In the genomic region with DNA sequence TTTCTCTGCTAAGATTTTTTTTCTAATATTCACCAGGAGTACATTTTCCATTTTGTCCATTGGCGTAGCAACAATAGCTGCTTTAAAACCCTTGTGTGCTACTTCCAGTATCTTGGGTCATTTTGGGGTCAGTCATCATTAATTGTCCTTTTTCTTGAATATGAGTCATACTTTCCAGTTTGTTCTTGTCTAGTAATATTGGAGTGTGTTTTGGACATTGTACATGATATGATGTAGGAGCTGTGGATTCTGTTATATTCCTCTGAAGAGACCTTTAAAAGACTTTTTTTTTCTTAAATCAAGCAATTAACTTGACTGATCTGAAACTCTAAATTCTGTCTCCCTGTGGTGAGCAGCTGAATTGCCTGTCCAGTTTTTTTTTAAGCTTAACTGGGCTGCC, we compare ENCODE assay signal across 2 cellular contexts.
TF ChIP-seq lines count a peak whose summit lies in the region.

No MANE protein-coding gene starts in this region.

TF ChIP-seq in HepG2, 621 proteins besides CTCF, POLR2A, EP300 and RAD21:
- TF ChIP-seq ZFP36L2 (CRISPR knock-in tag; IDR thresholded peaks at IDR 0.05), result no peak
- no peak for TF ChIP-seq SIN3B (IDR thresholded peaks at IDR 0.05; ENCODE audit: low read length)
- TF ChIP-seq KMT2B (CRISPR knock-in tag; IDR thresholded peaks at IDR 0.05), result no peak
- TF ChIP-seq, protein P1, sequence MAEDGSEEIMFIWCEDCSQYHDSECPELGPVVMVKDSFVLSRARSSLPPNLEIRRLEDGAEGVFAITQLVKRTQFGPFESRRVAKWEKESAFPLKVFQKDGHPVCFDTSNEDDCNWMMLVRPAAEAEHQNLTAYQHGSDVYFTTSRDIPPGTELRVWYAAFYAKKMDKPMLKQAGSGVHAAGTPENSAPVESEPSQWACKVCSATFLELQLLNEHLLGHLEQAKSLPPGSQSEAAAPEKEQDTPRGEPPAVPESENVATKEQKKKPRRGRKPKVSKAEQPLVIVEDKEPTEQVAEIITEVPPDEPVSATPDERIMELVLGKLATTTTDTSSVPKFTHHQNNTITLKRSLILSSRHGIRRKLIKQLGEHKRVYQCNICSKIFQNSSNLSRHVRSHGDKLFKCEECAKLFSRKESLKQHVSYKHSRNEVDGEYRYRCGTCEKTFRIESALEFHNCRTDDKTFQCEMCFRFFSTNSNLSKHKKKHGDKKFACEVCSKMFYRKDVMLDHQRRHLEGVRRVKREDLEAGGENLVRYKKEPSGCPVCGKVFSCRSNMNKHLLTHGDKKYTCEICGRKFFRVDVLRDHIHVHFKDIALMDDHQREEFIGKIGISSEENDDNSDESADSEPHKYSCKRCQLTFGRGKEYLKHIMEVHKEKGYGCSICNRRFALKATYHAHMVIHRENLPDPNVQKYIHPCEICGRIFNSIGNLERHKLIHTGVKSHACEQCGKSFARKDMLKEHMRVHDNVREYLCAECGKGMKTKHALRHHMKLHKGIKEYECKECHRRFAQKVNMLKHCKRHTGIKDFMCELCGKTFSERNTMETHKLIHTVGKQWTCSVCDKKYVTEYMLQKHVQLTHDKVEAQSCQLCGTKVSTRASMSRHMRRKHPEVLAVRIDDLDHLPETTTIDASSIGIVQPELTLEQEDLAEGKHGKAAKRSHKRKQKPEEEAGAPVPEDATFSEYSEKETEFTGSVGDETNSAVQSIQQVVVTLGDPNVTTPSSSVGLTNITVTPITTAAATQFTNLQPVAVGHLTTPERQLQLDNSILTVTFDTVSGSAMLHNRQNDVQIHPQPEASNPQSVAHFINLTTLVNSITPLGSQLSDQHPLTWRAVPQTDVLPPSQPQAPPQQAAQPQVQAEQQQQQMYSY (CRISPR knock-in tag; IDR thresholded peaks at IDR 0.05), result no peak
- TF ChIP-seq ZBTB8A (CRISPR knock-in tag; IDR thresholded peaks at IDR 0.05; ENCODE audit: borderline replicate concordance, low read depth), result no peak
- TF ChIP-seq ZSCAN31 (CRISPR knock-in tag; IDR thresholded peaks at IDR 0.05; ENCODE audit: low read depth), result no peak
- no peak for TF ChIP-seq ARID5B (CRISPR knock-in tag; IDR thresholded peaks at IDR 0.05)
- TF ChIP-seq ZFP41 (CRISPR knock-in tag; IDR thresholded peaks at IDR 0.05; ENCODE audit: borderline replicate concordance), result no peak
- TF ChIP-seq, protein P2, sequence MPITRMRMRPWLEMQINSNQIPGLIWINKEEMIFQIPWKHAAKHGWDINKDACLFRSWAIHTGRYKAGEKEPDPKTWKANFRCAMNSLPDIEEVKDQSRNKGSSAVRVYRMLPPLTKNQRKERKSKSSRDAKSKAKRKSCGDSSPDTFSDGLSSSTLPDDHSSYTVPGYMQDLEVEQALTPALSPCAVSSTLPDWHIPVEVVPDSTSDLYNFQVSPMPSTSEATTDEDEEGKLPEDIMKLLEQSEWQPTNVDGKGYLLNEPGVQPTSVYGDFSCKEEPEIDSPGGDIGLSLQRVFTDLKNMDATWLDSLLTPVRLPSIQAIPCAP (CRISPR knock-in tag; IDR thresholded peaks at IDR 0.05; ENCODE audit: low read depth), result no peak
- no peak for TF ChIP-seq SRSF9 (IDR thresholded peaks at IDR 0.05; ENCODE audit: borderline replicate concordance, insufficient read depth, low read depth, low read length, poor library complexity, severe bottlenecking)
- TF ChIP-seq ZNF382 (CRISPR knock-in tag; IDR thresholded peaks at IDR 0.05; ENCODE audit: borderline replicate concordance), result no peak
- TF ChIP-seq ZNF777 (CRISPR knock-in tag; IDR thresholded peaks at IDR 0.05), result no peak
- no peak for TF ChIP-seq HOXA7 (CRISPR knock-in tag; IDR thresholded peaks at IDR 0.05)
- TF ChIP-seq ZNF160 (CRISPR knock-in tag; IDR thresholded peaks at IDR 0.05), result no peak

TF ChIP-seq in endothelial cell of umbilical vein, 7 proteins besides CTCF, POLR2A, EP300 and RAD21:
- TF ChIP-seq EZH2 (IDR thresholded peaks at IDR 0.05; ENCODE audit: borderline replicate concordance, low read depth, low read length, severe bottlenecking) (no peak), FOS (IDR thresholded peaks at IDR 0.05; ENCODE audit: borderline replicate concordance, insufficient read depth, low read length) (peak; percentile 16), POLR2AphosphoS5 (IDR thresholded peaks at IDR 0.05; ENCODE audit: insufficient read depth, low read depth, low read length) (no peak), MAX (IDR thresholded peaks at IDR 0.05; ENCODE audit: insufficient read depth, insufficient read length) (no peak), MYC (IDR thresholded peaks at IDR 0.05; ENCODE audit: low read depth, low read length) (no peak), JUN (IDR thresholded peaks at IDR 0.05; ENCODE audit: borderline replicate concordance, insufficient read depth, insufficient read length, low read depth) (peak; percentile 41), GATA2 (IDR thresholded peaks at IDR 0.05; ENCODE audit: insufficient read depth, insufficient read length, low read depth, low read length) (no peak)
